Comparison of ENCODE assay signal across 11 cellular contexts in the genomic region with DNA sequence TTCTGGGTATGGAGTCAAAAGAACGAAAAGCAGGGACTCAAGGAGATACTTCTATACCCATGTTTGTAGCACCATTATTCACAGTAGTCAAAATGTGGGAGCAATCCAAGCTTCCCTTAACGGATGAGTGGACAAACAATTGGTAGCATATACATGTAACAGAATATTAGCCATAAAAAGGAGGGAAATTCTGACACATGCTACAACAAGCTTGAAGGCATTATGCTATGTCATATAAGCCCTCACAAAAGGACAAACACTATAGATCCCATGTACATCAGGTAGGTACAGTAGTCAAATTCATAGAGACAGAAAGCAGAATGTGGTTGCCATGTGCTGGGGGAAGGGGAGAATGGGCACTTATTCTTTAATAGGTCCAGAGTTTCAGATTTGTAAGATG.
"Had no signal": no experiment of that assay in that cellular context is flagged by ENCODE, and none has a peak within 500 bp of the region (broad histone marks: within the 10 kb centered on the region; RNA-seq: fewer than 3 reads in every experiment).

No MANE protein-coding gene starts in this region.

- ATAC-seq: GM23338, HepG2 had no signal

- H3K27ac ChIP-seq: HL-60, KMS-11 had no signal

- DNase-seq: H9, HCEC 1CT, HFFc6, Karpas-422, KBM-7 had no signal

- FAIRE-seq: H1, H54, HepG2 had no signal

- H3K4me3 ChIP-seq: GM23338 had no signal

- H3K4me2 ChIP-seq: GM23338, KMS-11 had no signal

- H3K9ac ChIP-seq: KMS-11 had no signal

- H2AFZ ChIP-seq: GM23338 had no signal
